ENCODE assay signal across 8 cellular contexts in the genomic region with DNA sequence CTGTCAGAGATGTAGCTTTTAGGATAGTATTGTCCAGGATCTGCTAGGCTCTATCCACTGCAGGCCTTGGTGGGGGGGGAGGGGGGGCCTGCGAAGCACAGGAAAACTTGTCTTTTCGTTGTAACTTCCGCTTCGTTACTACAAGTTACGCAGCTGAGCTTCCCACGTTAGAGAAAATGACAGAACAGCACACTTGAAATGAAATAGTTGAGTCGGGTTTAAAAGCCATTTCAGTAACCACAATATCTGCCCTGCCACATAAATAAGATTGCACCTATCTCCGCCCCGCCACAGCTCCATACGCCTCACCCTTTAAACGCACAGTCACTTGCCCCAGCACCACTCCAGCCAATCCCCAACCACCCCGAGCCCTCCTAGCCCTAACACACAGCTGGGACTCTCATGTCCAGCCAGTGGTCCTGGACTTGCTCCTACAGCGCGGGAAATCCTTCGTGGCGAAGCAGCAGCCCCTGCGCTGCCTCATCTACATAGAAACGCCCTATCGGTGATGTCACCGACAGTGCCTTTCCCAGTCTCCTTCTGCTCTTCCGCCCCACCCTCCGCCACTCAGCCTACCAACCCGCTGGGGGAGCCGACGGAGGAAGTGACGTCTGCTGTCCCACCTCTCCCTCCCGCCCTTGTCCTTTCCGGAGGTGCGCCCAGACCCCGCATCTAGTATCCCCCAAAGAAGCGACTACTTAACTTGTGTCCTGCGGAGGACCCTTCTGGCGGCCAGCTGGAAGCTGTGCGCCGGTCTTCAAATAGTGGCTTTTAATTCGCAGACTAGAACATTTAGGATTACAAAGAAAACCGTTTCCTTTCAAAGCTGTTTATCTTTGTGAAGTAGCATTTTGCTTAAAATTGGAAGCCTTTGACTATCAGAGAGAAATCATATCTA. TPM values are rescaled to one million over a fixed set of nuclear protein-coding genes. Genes with fewer than 3 reads are reported as not detected.
DNase-seq lines count a peak whose midpoint lies in the region; ATAC-seq and TF ChIP-seq lines count a peak whose summit lies in the region.
"Not testable (repeated sequence)": the region's sequence is repeated elsewhere in the genome, so short reads cannot be mapped to it uniquely, and the experiment has no call there.

No MANE protein-coding gene starts in this region.

- H3K4me3 ChIP-seq in fibroblast of pulmonary artery (replicated peaks; ENCODE audit: low read depth, low read length), result peak overlapping the region; percentile 59

- peak; percentile 86 for ATAC-seq in GM21529 (IDR thresholded peaks at IDR 0.05; ENCODE audit: unreplicated experiment)

- not testable (repeated sequence) for TF ChIP-seq CTCF in fibroblast of pulmonary artery (IDR thresholded peaks at IDR 0.05; ENCODE audit: low read length, missing control alignments)

- peak; percentile 90 for DNase-seq in DMS114 treated with DMSO at 0.1 percent for 48 hours (lab: John Stamatoyannopoulos, UW; ENCODE audit: unreplicated experiment)
- peak in 75 of 76 experiments; percentile 34 to 92 (median 75) for DNase-seq in HUDEP-2 (lab: John Stamatoyannopoulos, UW; ENCODE audit: unreplicated experiment in 76 of 76)
- DNase-seq in SIG-M5 treated with dmso at 0.1 percent for 504 hours (lab: John Stamatoyannopoulos, UW; ENCODE audit: unreplicated experiment), result peak; percentile 95
- DNase-seq in activated gamma-delta T cell (lab: John Stamatoyannopoulos, UW), result peak; percentile 24
- DNase-seq in fibroblast of pulmonary artery (ENCODE audit: low read depth), result peak; percentile 96
- peak; percentile 89 for DNase-seq in myocyte (ENCODE audit: low read depth)
- DNase-seq in stimulated activated CD8-positive, alpha-beta memory T cell treated with anti-CD3 and anti-CD28 coated beads, Interleukin-7, amount 100 ng/mL, for 1 hour (ENCODE audit: low read depth in 2 of 2), result peak; percentile 43 to 51

RNA-seq across cellular contexts. Expression of a gene that starts 46.2 kb away (rescaled TPM):
- total RNA-seq in myocyte, result not detected in 2 replicates
- polyA plus RNA-seq in myocyte (2012), result not detected

Comparison
In these comparisons a context has a peak if more than half of its experiments do, and no peak if none do; other contexts are left out.
1. Peak in every context shown above with its lines: DNase-seq, ATAC-seq and H3K4me3 ChIP-seq.
2. DNase-seq: peak in every context shown above with its lines; median percentile 96 in fibroblast of pulmonary artery; 95 in SIG-M5 treated with dmso at 0.1 percent for 504 hours; 90 in DMS114 treated with DMSO at 0.1 percent for 48 hours; 89 in myocyte; 75 in HUDEP-2; 47 in stimulated activated CD8-positive, alpha-beta memory T cell treated with anti-CD3 and anti-CD28 coated beads, Interleukin-7, amount 100 ng/mL, for 1 hour; 24 in activated gamma-delta T cell.